ENCODE assay signal across 8 cellular contexts in the genomic region with DNA sequence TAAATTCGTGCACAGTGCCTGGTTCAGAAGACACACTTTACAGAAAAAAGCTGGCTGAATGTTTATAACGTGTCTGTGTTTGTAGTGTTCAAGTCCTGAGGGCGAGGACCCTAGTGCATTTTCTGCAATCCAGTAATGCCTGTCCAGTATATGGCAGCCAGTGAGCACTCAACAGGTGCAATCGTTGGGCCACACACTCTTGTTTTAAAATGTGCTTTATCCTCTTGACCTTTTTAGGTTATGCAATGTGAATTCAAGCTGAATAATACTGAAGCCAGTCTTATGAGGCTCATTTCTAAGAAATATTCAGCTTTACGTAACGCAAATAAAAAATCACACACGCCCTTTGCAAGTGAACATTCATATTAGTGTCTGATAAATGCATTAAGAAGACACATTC. TPM values are rescaled to one million over a fixed set of nuclear protein-coding genes. Genes with fewer than 3 reads are reported as not detected.
A peak's percentile ranks its signal among the peaks of the same experiment; 100 is the strongest.
DNase-seq lines count a peak whose midpoint lies in the region; ATAC-seq and TF ChIP-seq lines count a peak whose summit lies in the region.

No MANE protein-coding gene starts in this region.

- peak overlapping the region; percentile 71 for H3K4me3 Mint-ChIP-seq in progenitor cell of endocrine pancreas (ENCODE audit: low read depth)

- TF ChIP-seq CTCF in GM06990 (IDR thresholded peaks at IDR 0.05; ENCODE audit: insufficient read depth, low read length, poor library complexity, severe bottlenecking): no peak
- no peak for TF ChIP-seq CTCF in Panc1 (IDR thresholded peaks at IDR 0.05)
- TF ChIP-seq CTCF in epithelial cell of proximal tubule (conservative IDR thresholded peaks at IDR 0.05; ENCODE audit: low read depth, low read length): no peak
- no peak for TF ChIP-seq CTCF in progenitor cell of endocrine pancreas (IDR thresholded peaks at IDR 0.05; ENCODE audit: unreplicated experiment)

- POLR2A ChIA-PET in Panc1 (lab: Charles Lee): interaction anchor here (0.6 to 0.7 kb wide), 2 partner anchors 16 to 96 kb away, joined by 3 to 4 read pairs; no protein-coding TSS in a partner anchor

- no peaks in the 10 kb centered on the region for H3K4me1 ChIP-seq in Panc1 (ENCODE audit: control insufficient read depth, insufficient read depth, low read length)

- H3K4me3 ChIP-seq in GM06990 (replicated peaks; ENCODE audit: low read depth, low read length): peak overlapping the region; percentile 63
- peak overlapping the region; percentile 63 to 71 for H3K4me3 ChIP-seq in Panc1 (ENCODE audit: low read depth in 2 of 2, low read length in 2 of 2)
- H3K4me3 ChIP-seq in epithelial cell of proximal tubule (ENCODE audit: low read depth, low read length): peak overlapping the region; percentile 75

- no peak overlapping the region for H3K27ac ChIP-seq in Panc1 (ENCODE audit: low read length)

- H3K9me3 Mint-ChIP-seq in progenitor cell of endocrine pancreas (ENCODE audit: low read depth): no peaks in the 10 kb centered on the region

- peak overlapping the region; percentile 95 for H3K27ac Mint-ChIP-seq in progenitor cell of endocrine pancreas

- H3K36me3 ChIP-seq in GM06990 (ENCODE audit: control insufficient read depth, insufficient read depth, low read length): no peaks in the 10 kb centered on the region
- H3K36me3 ChIP-seq in Panc1 (ENCODE audit: control insufficient read depth, insufficient read depth, low read length): no peaks in the 10 kb centered on the region

- no peak for DNase-seq in GM06990 (ENCODE audit: extremely low read depth, insufficient read length)
- no peak for DNase-seq in Panc1 (ENCODE audit: low read depth, low spot score)
- no peak for DNase-seq in epithelial cell of proximal tubule (ENCODE audit: low read depth)
- no peak for DNase-seq in progenitor cell of endocrine pancreas (ENCODE audit: low spot score, unreplicated experiment)
- DNase-seq in activated CD4-positive, alpha-beta T cell treated with anti-CD3 and anti-CD28 coated beads for 4 hours: no peak

- H3K27me3 ChIP-seq in GM06990 (replicated peaks; ENCODE audit: control insufficient read depth, insufficient read depth, low read length): peaks cover 1% of the 10 kb centered on the region; the same call in 1 of the 2 replicates
- H3K27me3 ChIP-seq in Panc1 (ENCODE audit: control insufficient read depth, insufficient read depth, low read length): peaks cover 5% of the 10 kb centered on the region; the same call in 1 of the 2 replicates

- ATAC-seq in Panc1: no peak
- no peak for ATAC-seq in HG03097 (IDR thresholded peaks at IDR 0.05; ENCODE audit: low FRiP score, unreplicated experiment)
- ATAC-seq in GM19395 (IDR thresholded peaks at IDR 0.05; ENCODE audit: unreplicated experiment): no peak
- ATAC-seq in HG02981 (IDR thresholded peaks at IDR 0.05; ENCODE audit: unreplicated experiment): no peak

- intact Hi-C loops in Panc1 (cut with micrococcal nuclease; ENCODE audit: unreplicated experiment): no loop called here

- H3K36me3 Mint-ChIP-seq in progenitor cell of endocrine pancreas (ENCODE audit: insufficient read depth): peaks cover 3% of the 10 kb centered on the region

- in situ Hi-C loops in Panc1 (cut with HindIII; ENCODE audit: low pct_unique_long_range_greater_than_20kb, low sequenced_read_pairs): no loop called here

- peaks cover 7% of the 10 kb centered on the region for H3K4me1 Mint-ChIP-seq in progenitor cell of endocrine pancreas (ENCODE audit: low read depth)

- H3K9me3 ChIP-seq in Panc1 (ENCODE audit: control insufficient read depth, insufficient read depth, low read depth, low read length): no peaks in the 10 kb centered on the region

- no TSS peak for BruUV-seq in Panc1 (replicated peaks; lab: Mats Ljungman, UMichigan)

- no peaks in the 10 kb centered on the region for H3K27me3 Mint-ChIP-seq in progenitor cell of endocrine pancreas

- CTCF ChIA-PET in Panc1 (lab: Charles Lee): interaction anchor here (1.0 kb wide), 1 partner anchor 279 kb away, joined by 3 read pairs; no protein-coding TSS in a partner anchor

RNA-seq across cellular contexts. Expression of a gene that starts 0.8 kb away (rescaled TPM):
- total RNA-seq in Panc1 (2021; ENCODE audit: unreplicated experiment) (1.2 TPM), epithelial cell of proximal tubule (3.4 and 4.7 TPM in 2 replicates), progenitor cell of endocrine pancreas (20.0 and 20.1 TPM in 2 replicates)
- polyA plus RNA-seq in Panc1 (2012; ENCODE audit: insufficient read length): 1.6 TPM
